In genomic region chr9:16561121-16561520, GRCh38 we compare ENCODE assay signal across 17 cellular contexts.
"Had no signal": no experiment of that assay in that cellular context is flagged by ENCODE, and none has a peak within 500 bp of the region (broad histone marks: within the 10 kb centered on the region; RNA-seq: fewer than 3 reads in every experiment).

No MANE protein-coding gene starts in this region.

- H3K9me3 ChIP-seq: ascending aorta, esophagus squamous epithelium, left ventricle myocardium inferior, testis, vagina had no signal

- H3K4me1 ChIP-seq: ascending aorta, esophagus squamous epithelium, left ventricle myocardium inferior, testis, vagina had no signal

- H3K4me3 ChIP-seq: ascending aorta, coronary artery, esophagus squamous epithelium, left ventricle myocardium inferior, smooth muscle cell, testis, vagina had no signal

- DNase-seq: activated T-cell treated with anti-CD3 and anti-CD28 coated beads, Interleukin-2, amount 50 U/mL, for 24 hours; endodermal cell; esophagus squamous epithelium; left ventricle myocardium inferior; naive thymus-derived CD4-positive, alpha-beta T cell; occipital lobe; stimulated activated CD4-positive, alpha-beta T cell treated with anti-CD3 and anti-CD28 coated beads, Interleukin-15, amount 100 ng/mL, for 24 hours; testis had no signal

- ATAC-seq: activated naive CD4-positive, alpha-beta T cell treated with anti-CD3 and anti-CD28 coated beads, Interleukin-2, amount 50 U/mL, for 72 hours; activated T-helper 17 cell treated with anti-CD3 and anti-CD28 coated beads, Interleukin-2, amount 50 U/mL, for 72 hours; naive thymus-derived CD4-positive, alpha-beta T cell; sciatic nerve; stimulated activated memory B cell treated with anti-CD40 and anti-IgM and Interleukin-4, amounts not matched to agents 10 μg/mL and 1 μg/mL and 100 μg/mL, for 72 hours; WTC11 had no signal

- H3K36me3 ChIP-seq: ascending aorta, esophagus squamous epithelium, left ventricle myocardium inferior, vagina had no signal

- H3K27me3 ChIP-seq: ascending aorta, esophagus squamous epithelium, testis, vagina had no signal

- H3K27ac ChIP-seq: ascending aorta, coronary artery, esophagus squamous epithelium, left ventricle myocardium inferior, testis, vagina had no signal
